In genomic region chr7:45129181-45129800, GRCh38 we compare ENCODE assay signal across 18 cellular contexts. TPM values are rescaled to one million over a fixed set of nuclear protein-coding genes. Genes with fewer than 3 reads are reported as not detected.
"Had no signal": no experiment of that assay in that cellular context is flagged by ENCODE, and none has a peak within 500 bp of the region (broad histone marks: within the 10 kb centered on the region; RNA-seq: fewer than 3 reads in every experiment).

No MANE protein-coding gene starts in this region.

- H3K27ac Mint-ChIP-seq: activated naive CD8-positive, alpha-beta T cell treated with anti-CD3 and anti-CD28 coated beads, Interleukin-2, amount 10 ng/mL, durations not matched to agents 7 days and 5 days had no signal

- ATAC-seq: gastroesophageal sphincter had no signal

- H3K4me1 ChIP-seq: gastroesophageal sphincter, left ventricle myocardium inferior, tibial nerve, vagina had no signal

- H3K27me3 ChIP-seq: dorsolateral prefrontal cortex, neutrophil, tibial nerve, vagina had no signal

- H3K36me3 ChIP-seq: gastroesophageal sphincter, left ventricle myocardium inferior, neutrophil, tibial nerve, vagina had no signal

- H3K4me1 Mint-ChIP-seq: activated naive CD8-positive, alpha-beta T cell treated with anti-CD3 and anti-CD28 coated beads, Interleukin-2, amount 10 ng/mL, durations not matched to agents 7 days and 5 days; brain; endodermal cell; naive B cell had no signal

- H3K4me3 ChIP-seq: dorsolateral prefrontal cortex, gastroesophageal sphincter, left ventricle myocardium inferior, tibial nerve, vagina had no signal

- H3K27ac ChIP-seq: dorsolateral prefrontal cortex, gastroesophageal sphincter, left ventricle myocardium inferior, neutrophil, tibial nerve, vagina had no signal

- H3K36me3 Mint-ChIP-seq: activated naive CD8-positive, alpha-beta T cell treated with anti-CD3 and anti-CD28 coated beads, Interleukin-2, amount 10 ng/mL, durations not matched to agents 7 days and 5 days; brain; naive B cell had no signal

- H3K4me3 Mint-ChIP-seq: activated naive CD8-positive, alpha-beta T cell treated with anti-CD3 and anti-CD28 coated beads, Interleukin-2, amount 10 ng/mL, durations not matched to agents 7 days and 5 days; brain; endodermal cell had no signal

- H3K9me3 ChIP-seq: gastroesophageal sphincter, left ventricle myocardium inferior, neutrophil, tibial nerve, vagina had no signal

- DNase-seq: activated CD4-positive, alpha-beta T cell treated with anti-CD3 and anti-CD28 coated beads, Interleukin-2, amount 50 U/mL, for 1 hour; activated naive CD4-positive, alpha-beta T cell; activated naive CD8-positive, alpha-beta T cell treated with anti-CD3 and anti-CD28 coated beads, Interleukin-2, amount 10 ng/mL, durations not matched to agents 7 days and 5 days; endodermal cell; erythroblast; left ventricle myocardium inferior; naive B cell; retina; stimulated activated CD4-positive, alpha-beta T cell treated with anti-CD3 and anti-CD28 coated beads, Interleukin-15, amount 100 ng/mL, for 24 hours; stimulated activated CD4-positive, alpha-beta T cell treated with anti-CD3 and anti-CD28 coated beads, Interleukin-4, amount 100 ng/mL, for 1 hour; stimulated activated naive CD4-positive, alpha-beta T cell had no signal

- H3K9me3 Mint-ChIP-seq: activated naive CD8-positive, alpha-beta T cell treated with anti-CD3 and anti-CD28 coated beads, Interleukin-2, amount 10 ng/mL, durations not matched to agents 7 days and 5 days; endodermal cell; naive B cell had no signal

RNA-seq across cellular contexts. Expression of gene RAMP3, which starts 28.3 kb away (rescaled TPM):
- total RNA-seq: activated CD8-positive, alpha-beta memory T cell treated with anti-CD3 and anti-CD28 coated beads for 36 hours; activated naive CD8-positive, alpha-beta T cell treated with anti-CD3 and anti-CD28 coated beads, Interleukin-2, amount 10 ng/mL, durations not matched to agents 7 days and 5 days; endodermal cell had no signal
